ENCODE assay signal across 1 cellular context in the genomic region with DNA sequence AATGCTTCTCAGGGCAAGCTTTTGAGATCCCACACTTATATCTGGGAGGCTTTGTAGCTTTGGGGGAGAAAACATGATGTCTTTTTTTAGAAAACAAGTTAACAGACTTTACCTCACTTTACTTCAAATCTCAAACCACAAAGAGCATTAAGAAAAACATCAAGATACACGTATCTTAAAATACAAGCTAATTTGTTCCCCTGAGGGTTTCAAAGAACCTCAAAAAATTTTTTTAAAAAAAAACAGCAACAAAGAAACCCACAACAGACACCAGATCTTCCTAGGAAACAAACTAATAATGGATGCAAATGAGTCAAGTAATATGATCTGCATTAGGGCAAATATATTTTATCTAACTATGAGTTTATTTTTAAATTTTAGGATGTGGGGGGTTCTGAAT.
TF ChIP-seq lines count a peak whose summit lies in the region.

No MANE protein-coding gene starts in this region.

TF ChIP-seq in HepG2, 621 proteins besides CTCF, POLR2A, EP300 and RAD21:
- TF ChIP-seq ARID3A (IDR thresholded peaks at IDR 0.05; ENCODE audit: low read depth, low read length) (no peak), SCMH1 (CRISPR knock-in tag; IDR thresholded peaks at IDR 0.05; ENCODE audit: borderline replicate concordance) (no peak), NFIC (IDR thresholded peaks at IDR 0.05; ENCODE audit: low read length) (no peak), ZNF333 (CRISPR knock-in tag; IDR thresholded peaks at IDR 0.05; ENCODE audit: borderline replicate concordance) (no peak), ZNF362 (CRISPR knock-in tag; IDR thresholded peaks at IDR 0.05; ENCODE audit: borderline replicate concordance) (no peak), NFYB (CRISPR knock-in tag; IDR thresholded peaks at IDR 0.05) (no peak), ZNF543 (CRISPR knock-in tag; IDR thresholded peaks at IDR 0.05) (no peak), ZNF619 (CRISPR knock-in tag; IDR thresholded peaks at IDR 0.05) (no peak), ZFX (CRISPR knock-in tag; IDR thresholded peaks at IDR 0.05; ENCODE audit: low read depth) (no peak), GRHL1 (CRISPR knock-in tag; conservative IDR thresholded peaks at IDR 0.05) (no peak)
- TF ChIP-seq, protein P1, sequence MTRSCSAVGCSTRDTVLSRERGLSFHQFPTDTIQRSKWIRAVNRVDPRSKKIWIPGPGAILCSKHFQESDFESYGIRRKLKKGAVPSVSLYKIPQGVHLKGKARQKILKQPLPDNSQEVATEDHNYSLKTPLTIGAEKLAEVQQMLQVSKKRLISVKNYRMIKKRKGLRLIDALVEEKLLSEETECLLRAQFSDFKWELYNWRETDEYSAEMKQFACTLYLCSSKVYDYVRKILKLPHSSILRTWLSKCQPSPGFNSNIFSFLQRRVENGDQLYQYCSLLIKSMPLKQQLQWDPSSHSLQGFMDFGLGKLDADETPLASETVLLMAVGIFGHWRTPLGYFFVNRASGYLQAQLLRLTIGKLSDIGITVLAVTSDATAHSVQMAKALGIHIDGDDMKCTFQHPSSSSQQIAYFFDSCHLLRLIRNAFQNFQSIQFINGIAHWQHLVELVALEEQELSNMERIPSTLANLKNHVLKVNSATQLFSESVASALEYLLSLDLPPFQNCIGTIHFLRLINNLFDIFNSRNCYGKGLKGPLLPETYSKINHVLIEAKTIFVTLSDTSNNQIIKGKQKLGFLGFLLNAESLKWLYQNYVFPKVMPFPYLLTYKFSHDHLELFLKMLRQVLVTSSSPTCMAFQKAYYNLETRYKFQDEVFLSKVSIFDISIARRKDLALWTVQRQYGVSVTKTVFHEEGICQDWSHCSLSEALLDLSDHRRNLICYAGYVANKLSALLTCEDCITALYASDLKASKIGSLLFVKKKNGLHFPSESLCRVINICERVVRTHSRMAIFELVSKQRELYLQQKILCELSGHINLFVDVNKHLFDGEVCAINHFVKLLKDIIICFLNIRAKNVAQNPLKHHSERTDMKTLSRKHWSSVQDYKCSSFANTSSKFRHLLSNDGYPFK (CRISPR knock-in tag; IDR thresholded peaks at IDR 0.05; ENCODE audit: borderline replicate concordance), result no peak
- TF ChIP-seq, protein P2, sequence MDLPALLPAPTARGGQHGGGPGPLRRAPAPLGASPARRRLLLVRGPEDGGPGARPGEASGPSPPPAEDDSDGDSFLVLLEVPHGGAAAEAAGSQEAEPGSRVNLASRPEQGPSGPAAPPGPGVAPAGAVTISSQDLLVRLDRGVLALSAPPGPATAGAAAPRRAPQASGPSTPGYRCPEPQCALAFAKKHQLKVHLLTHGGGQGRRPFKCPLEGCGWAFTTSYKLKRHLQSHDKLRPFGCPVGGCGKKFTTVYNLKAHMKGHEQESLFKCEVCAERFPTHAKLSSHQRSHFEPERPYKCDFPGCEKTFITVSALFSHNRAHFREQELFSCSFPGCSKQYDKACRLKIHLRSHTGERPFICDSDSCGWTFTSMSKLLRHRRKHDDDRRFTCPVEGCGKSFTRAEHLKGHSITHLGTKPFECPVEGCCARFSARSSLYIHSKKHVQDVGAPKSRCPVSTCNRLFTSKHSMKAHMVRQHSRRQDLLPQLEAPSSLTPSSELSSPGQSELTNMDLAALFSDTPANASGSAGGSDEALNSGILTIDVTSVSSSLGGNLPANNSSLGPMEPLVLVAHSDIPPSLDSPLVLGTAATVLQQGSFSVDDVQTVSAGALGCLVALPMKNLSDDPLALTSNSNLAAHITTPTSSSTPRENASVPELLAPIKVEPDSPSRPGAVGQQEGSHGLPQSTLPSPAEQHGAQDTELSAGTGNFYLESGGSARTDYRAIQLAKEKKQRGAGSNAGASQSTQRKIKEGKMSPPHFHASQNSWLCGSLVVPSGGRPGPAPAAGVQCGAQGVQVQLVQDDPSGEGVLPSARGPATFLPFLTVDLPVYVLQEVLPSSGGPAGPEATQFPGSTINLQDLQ (CRISPR knock-in tag; IDR thresholded peaks at IDR 0.05), result no peak
- TF ChIP-seq, protein P3, sequence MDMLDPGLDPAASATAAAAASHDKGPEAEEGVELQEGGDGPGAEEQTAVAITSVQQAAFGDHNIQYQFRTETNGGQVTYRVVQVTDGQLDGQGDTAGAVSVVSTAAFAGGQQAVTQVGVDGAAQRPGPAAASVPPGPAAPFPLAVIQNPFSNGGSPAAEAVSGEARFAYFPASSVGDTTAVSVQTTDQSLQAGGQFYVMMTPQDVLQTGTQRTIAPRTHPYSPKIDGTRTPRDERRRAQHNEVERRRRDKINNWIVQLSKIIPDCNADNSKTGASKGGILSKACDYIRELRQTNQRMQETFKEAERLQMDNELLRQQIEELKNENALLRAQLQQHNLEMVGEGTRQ (IDR thresholded peaks at IDR 0.05; ENCODE audit: low read depth, low read length), result no peak
- TF ChIP-seq, protein P3 (CRISPR knock-in tag; IDR thresholded peaks at IDR 0.05; ENCODE audit: borderline replicate concordance), result no peak
- TF ChIP-seq, protein P4, sequence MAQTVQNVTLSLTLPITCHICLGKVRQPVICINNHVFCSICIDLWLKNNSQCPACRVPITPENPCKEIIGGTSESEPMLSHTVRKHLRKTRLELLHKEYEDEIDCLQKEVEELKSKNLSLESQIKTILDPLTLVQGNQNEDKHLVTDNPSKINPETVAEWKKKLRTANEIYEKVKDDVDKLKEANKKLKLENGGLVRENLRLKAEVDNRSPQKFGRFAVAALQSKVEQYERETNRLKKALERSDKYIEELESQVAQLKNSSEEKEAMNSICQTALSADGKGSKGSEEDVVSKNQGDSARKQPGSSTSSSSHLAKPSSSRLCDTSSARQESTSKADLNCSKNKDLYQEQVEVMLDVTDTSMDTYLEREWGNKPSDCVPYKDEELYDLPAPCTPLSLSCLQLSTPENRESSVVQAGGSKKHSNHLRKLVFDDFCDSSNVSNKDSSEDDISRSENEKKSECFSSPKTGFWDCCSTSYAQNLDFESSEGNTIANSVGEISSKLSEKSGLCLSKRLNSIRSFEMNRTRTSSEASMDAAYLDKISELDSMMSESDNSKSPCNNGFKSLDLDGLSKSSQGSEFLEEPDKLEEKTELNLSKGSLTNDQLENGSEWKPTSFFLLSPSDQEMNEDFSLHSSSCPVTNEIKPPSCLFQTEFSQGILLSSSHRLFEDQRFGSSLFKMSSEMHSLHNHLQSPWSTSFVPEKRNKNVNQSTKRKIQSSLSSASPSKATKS (CRISPR knock-in tag; IDR thresholded peaks at IDR 0.05), result no peak
- TF ChIP-seq, protein P5, sequence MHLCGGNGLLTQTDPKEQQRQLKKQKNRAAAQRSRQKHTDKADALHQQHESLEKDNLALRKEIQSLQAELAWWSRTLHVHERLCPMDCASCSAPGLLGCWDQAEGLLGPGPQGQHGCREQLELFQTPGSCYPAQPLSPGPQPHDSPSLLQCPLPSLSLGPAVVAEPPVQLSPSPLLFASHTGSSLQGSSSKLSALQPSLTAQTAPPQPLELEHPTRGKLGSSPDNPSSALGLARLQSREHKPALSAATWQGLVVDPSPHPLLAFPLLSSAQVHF (CRISPR knock-in tag; IDR thresholded peaks at IDR 0.05), result no peak
